Comparison of ENCODE assay signal across 11 cellular contexts in the genomic region with DNA sequence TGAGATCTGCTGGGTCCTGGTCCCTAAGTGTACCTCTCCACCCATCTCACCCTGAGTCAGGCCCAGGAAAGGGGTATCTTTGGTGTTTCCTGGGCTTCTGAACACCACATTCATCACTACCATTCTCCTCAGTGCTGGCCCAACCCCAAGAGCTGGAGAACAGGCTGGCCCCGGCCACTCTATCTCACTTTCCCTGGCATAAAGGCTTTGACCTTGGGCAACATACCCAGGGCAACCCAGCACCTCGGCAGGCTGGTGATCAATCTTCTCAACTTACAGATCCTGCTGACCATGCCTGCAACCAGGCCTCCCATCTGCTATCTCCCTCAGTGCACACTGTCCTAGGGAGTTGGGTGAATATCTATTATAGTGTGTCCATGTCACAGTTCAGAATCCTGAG. TPM values are rescaled to one million over a fixed set of nuclear protein-coding genes. Genes with fewer than 3 reads are reported as not detected.
DNase-seq lines count a peak whose midpoint lies in the region; ATAC-seq, FAIRE-seq and TF ChIP-seq lines count a peak whose summit lies in the region.
"Had no signal": no experiment of that assay in that cellular context is flagged by ENCODE, and none has a peak within 500 bp of the region (broad histone marks: within the 10 kb centered on the region; RNA-seq: fewer than 3 reads in every experiment).

No MANE protein-coding gene starts in this region.

- no peaks in the 10 kb centered on the region for H3K27me3 Mint-ChIP-seq in activated naive CD8-positive, alpha-beta T cell
- no peaks in the 10 kb centered on the region for H3K27me3 Mint-ChIP-seq in stimulated activated naive CD8-positive, alpha-beta T cell treated with anti-CD3 and anti-CD28 coated beads, Interleukin-15, amount 100 ng/mL, for 72 hours

- H3K18ac ChIP-seq in IMR-90 (ENCODE audit: low read depth, low read length): no peak overlapping the region; the same call in 1 of the 2 replicates

- H3K9me3 ChIP-seq in IMR-90 (ENCODE audit: control insufficient read depth, insufficient read depth, low read length) (no peaks in the 10 kb centered on the region), kidney (ENCODE audit: control insufficient read depth in 1 of 2, low read length in 2 of 2) (no peaks in the 10 kb centered on the region)

- no peaks in the 10 kb centered on the region for H4K20me1 ChIP-seq in IMR-90 (ENCODE audit: insufficient read depth, low read length)

- POLR2A ChIA-PET in IMR-90 (lab: Charles Lee; ENCODE audit: unreplicated experiment): no interaction called here

- H3K27ac ChIP-seq in IMR-90 (ENCODE audit: insufficient read depth, low read length) (no peak overlapping the region), kidney (ENCODE audit: low read depth in 2 of 2, low read length in 2 of 2) (peak overlapping the region in 1 of 2 donors; percentile 59)

- ATAC-seq in IMR-90 (ENCODE audit: low read depth): no peak
- ATAC-seq in stimulated activated naive CD8-positive, alpha-beta T cell treated with anti-CD3 and anti-CD28 coated beads, Interleukin-15, amount 100 ng/mL, for 72 hours: no peak

- H2AK5ac ChIP-seq in IMR-90 (ENCODE audit: low read depth, low read length): peak overlapping the region; percentile 88

- peak overlapping the region; percentile 64; the same call in 1 of the 2 replicates for H4K5ac ChIP-seq in IMR-90 (ENCODE audit: low read depth, low read length)

- DNase-seq in IMR-90 (no peak), kidney (peak; percentile 48), ureter (ENCODE audit: low spot score) (no peak), AG20443 (ENCODE audit: low spot score) (no peak), middle frontal gyrus (ENCODE audit: extremely low spot score, low spot score) (no peak), AG08395 (ENCODE audit: low spot score) (no peak)
- DNase-seq in stimulated activated naive CD8-positive, alpha-beta T cell treated with anti-CD3 and anti-CD28 coated beads, Interleukin-15, amount 100 ng/mL, for 72 hours: no peak
- DNase-seq: Kasumi-1, NCI-H524 treated with DMSO at 0.1 percent for 48 hours had no signal

- peak overlapping the region; percentile 75 to 84; a peak in 2 of 4 replicates for H4K8ac ChIP-seq in IMR-90 (ENCODE audit: low read depth in 2 of 2, low read length in 2 of 2)

- H3K36me3 ChIP-seq in IMR-90 (ENCODE audit: control insufficient read depth, insufficient read depth, low read length) (no peaks in the 10 kb centered on the region), kidney (ENCODE audit: control insufficient read depth in 1 of 2, insufficient read depth in 2 of 2, low read length in 2 of 2) (no peaks in the 10 kb centered on the region)

- peak overlapping the region; percentile 72 for H3K4ac ChIP-seq in IMR-90 (ENCODE audit: low read depth, low read length)

- peaks cover 78% of the 10 kb centered on the region for H3K4me1 Mint-ChIP-seq in activated naive CD8-positive, alpha-beta T cell (ENCODE audit: low read depth)
- H3K4me1 Mint-ChIP-seq in stimulated activated naive CD8-positive, alpha-beta T cell treated with anti-CD3 and anti-CD28 coated beads, Interleukin-15, amount 100 ng/mL, for 72 hours: peaks cover 86% of the 10 kb centered on the region

- TF ChIP-seq CTCF in IMR-90 (conservative IDR thresholded peaks at IDR 0.05; ENCODE audit: low read depth, low read length) (no peak), kidney (IDR thresholded peaks at IDR 0.05; ENCODE audit: borderline replicate concordance, extremely low read depth, insufficient read depth) (no peak)

- H2BK15ac ChIP-seq in IMR-90 (ENCODE audit: low read depth, low read length): peak overlapping the region; percentile 82; the same call in 2 of the 3 replicates

- WGBS in IMR-90 (ENCODE audit: extremely low coverage in 2 of 2, insufficient read length in 1 of 2), 2 experiments: no CpG with 5 or more reads among the region's 2 CpGs

- H3K27me3 ChIP-seq in IMR-90 (ENCODE audit: control insufficient read depth, insufficient read depth, low read length): no peaks in the 10 kb centered on the region

- no peak overlapping the region for H3K14ac ChIP-seq in IMR-90 (replicated peaks; ENCODE audit: low read depth, low read length)

- peaks cover 8% of the 10 kb centered on the region for H3K36me3 Mint-ChIP-seq in activated naive CD8-positive, alpha-beta T cell

- peak overlapping the region; percentile 72 for H4K91ac ChIP-seq in IMR-90 (ENCODE audit: insufficient read depth, low read depth, low read length)

- no peak for TF ChIP-seq RAD21 in IMR-90 (IDR thresholded peaks at IDR 0.05; ENCODE audit: low read length)

- 0 out of 2 replicates have a peak overlapping the region, but pooled peaks have one; percentile 9 for H3K23ac ChIP-seq in IMR-90 (ENCODE audit: low read depth, low read length)

- intact Hi-C loops in IMR-90 (cut with micrococcal nuclease): loop anchor here (5.0 kb wide), 1 partner anchor 74 kb away; no protein-coding TSS in a partner anchor
- intact Hi-C loops in kidney (cut with DNase I): no loop called here

- no peak for FAIRE-seq in kidney (lab: Jason Lieb, UNC)
- FAIRE-seq: urothelium cell line had no signal

- dilution Hi-C loops in IMR-90 (cut with HindIII; ENCODE audit: low sequenced_read_pairs, unreplicated experiment): no loop called here

- CTCF ChIA-PET in IMR-90 (lab: Yijun Ruan, JAX): no interaction called here

- H3K27ac Mint-ChIP-seq in activated naive CD8-positive, alpha-beta T cell: peak overlapping the region; percentile 98
- H3K27ac Mint-ChIP-seq in stimulated activated naive CD8-positive, alpha-beta T cell treated with anti-CD3 and anti-CD28 coated beads, Interleukin-15, amount 100 ng/mL, for 72 hours: peak overlapping the region; percentile 87 to 96

- H2BK120ac ChIP-seq in IMR-90 (ENCODE audit: low read depth, low read length): peak overlapping the region; percentile 91; the same call in 1 of the 2 replicates

- H3K4me2 ChIP-seq in IMR-90 (ENCODE audit: low read depth, low read length): no peak overlapping the region

- peaks cover 6 to 23% of the 10 kb centered on the region in 2 experiments; a peak in 2 of 4 replicates for H3K79me1 ChIP-seq in IMR-90 (ENCODE audit: low read depth in 1 of 2, low read length in 2 of 2)

- H2BK5ac ChIP-seq in IMR-90 (ENCODE audit: low read depth, low read length, poor library complexity, severe bottlenecking): no peak overlapping the region

- H3K4me3 Mint-ChIP-seq in activated naive CD8-positive, alpha-beta T cell: peak overlapping the region; percentile 94
- peak overlapping the region; percentile 80 to 83 for H3K4me3 Mint-ChIP-seq in stimulated activated naive CD8-positive, alpha-beta T cell treated with anti-CD3 and anti-CD28 coated beads, Interleukin-15, amount 100 ng/mL, for 72 hours

- H3K4me1 ChIP-seq in IMR-90 (ENCODE audit: control insufficient read depth, insufficient read depth, low read length) (peaks cover 50% of the 10 kb centered on the region), kidney (ENCODE audit: control insufficient read depth in 1 of 2, insufficient read depth in 1 of 2, low read depth in 1 of 2, low read length in 2 of 2) (peaks cover 21 to 65% of the 10 kb centered on the region in 2 donors)

- H3K9ac ChIP-seq in IMR-90 (ENCODE audit: low read depth, low read length) (no peak overlapping the region), kidney (ENCODE audit: low read length in 2 of 2) (peak overlapping the region in 1 of 2 donors; percentile 81)

- peak overlapping the region; percentile 59; the same call in 1 of the 2 replicates for H2BK20ac ChIP-seq in IMR-90 (ENCODE audit: low read depth, low read length)

- in situ Hi-C loops in IMR-90 (cut with MboI; ENCODE audit: low sequenced_read_pairs): no loop called here

- H3K9me1 ChIP-seq in IMR-90 (ENCODE audit: insufficient read depth, low read length): peaks cover 41% of the 10 kb centered on the region

- no peak overlapping the region for H2AFZ ChIP-seq in IMR-90 (replicated peaks; ENCODE audit: low read length, poor library complexity)

- H3K4me3 ChIP-seq in IMR-90 (ENCODE audit: insufficient read depth, low read depth, low read length) (no peak overlapping the region), kidney (ENCODE audit: low read length in 2 of 2) (peak overlapping the region; percentile 3 to 66)

- BruUV-seq in IMR-90 (replicated peaks; lab: Mats Ljungman, UMichigan): no TSS peak

- no peaks in the 10 kb centered on the region for H3K9me3 Mint-ChIP-seq in activated naive CD8-positive, alpha-beta T cell (ENCODE audit: low read depth)
- H3K9me3 Mint-ChIP-seq in stimulated activated naive CD8-positive, alpha-beta T cell treated with anti-CD3 and anti-CD28 coated beads, Interleukin-15, amount 100 ng/mL, for 72 hours: no peaks in the 10 kb centered on the region

- H2AK9ac ChIP-seq in IMR-90 (replicated peaks; ENCODE audit: low read depth, low read length, poor library complexity): no peak overlapping the region

- TF ChIP-seq POLR2A in IMR-90 (IDR thresholded peaks at IDR 0.05; ENCODE audit: low read depth, low read length): no peak

- H3K56ac ChIP-seq in IMR-90 (ENCODE audit: extremely low read depth, insufficient read depth, low read length): no peak overlapping the region

TF ChIP-seq in IMR-90, 13 proteins besides CTCF, POLR2A, EP300 and RAD21:
- TF ChIP-seq MXI1 (IDR thresholded peaks at IDR 0.05; ENCODE audit: borderline replicate concordance, low read depth, low read length): no peak
- no peak for TF ChIP-seq CHD1 (IDR thresholded peaks at IDR 0.05; ENCODE audit: low read depth, low read length)
- TF ChIP-seq, protein P1, sequence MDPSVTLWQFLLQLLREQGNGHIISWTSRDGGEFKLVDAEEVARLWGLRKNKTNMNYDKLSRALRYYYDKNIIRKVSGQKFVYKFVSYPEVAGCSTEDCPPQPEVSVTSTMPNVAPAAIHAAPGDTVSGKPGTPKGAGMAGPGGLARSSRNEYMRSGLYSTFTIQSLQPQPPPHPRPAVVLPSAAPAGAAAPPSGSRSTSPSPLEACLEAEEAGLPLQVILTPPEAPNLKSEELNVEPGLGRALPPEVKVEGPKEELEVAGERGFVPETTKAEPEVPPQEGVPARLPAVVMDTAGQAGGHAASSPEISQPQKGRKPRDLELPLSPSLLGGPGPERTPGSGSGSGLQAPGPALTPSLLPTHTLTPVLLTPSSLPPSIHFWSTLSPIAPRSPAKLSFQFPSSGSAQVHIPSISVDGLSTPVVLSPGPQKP (IDR thresholded peaks at IDR 0.05; ENCODE audit: borderline replicate concordance, low read depth, low read length): no peak

RNA-seq across cellular contexts. Expression of gene VSIR, which starts 2.1 kb away (rescaled TPM):
- 5.0 and 5.3 TPM in 2 replicates for total RNA-seq in IMR-90 (2012; rRNA removed)
- polyA plus RNA-seq in IMR-90 (2012; rRNA removed): 23.8 and 25.1 TPM in 2 replicates
- 17.6 and 24.1 TPM in 2 replicates for polyA plus RNA-seq in IMR-90 (2012; cell fraction: cytosol; rRNA removed)
- polyA plus RNA-seq in IMR-90 (2012; cell fraction: nucleus; rRNA removed; ENCODE audit: low replicate concordance): 10.6 and 25.6 TPM in 2 replicates
- 66.6 TPM for total RNA-seq in kidney
- polyA plus RNA-seq in kidney (ENCODE audit: insufficient read depth, low read depth, low replicate concordance): 32.1 TPM
- total RNA-seq in ureter: 65.6 TPM

RNA-seq across cellular contexts. Expression of gene C10orf105, which starts 51.6 kb away (rescaled TPM):
- total RNA-seq in IMR-90 (2012; rRNA removed) (under 0.01 TPM in 1 of 2 replicates, not detected in the other), kidney (0.35 TPM), ureter (0.34 TPM)
- polyA plus RNA-seq in IMR-90 (2012; rRNA removed) (not detected in 2 replicates), kidney (ENCODE audit: insufficient read depth, low read depth, low replicate concordance) (not detected)
- not detected in 2 replicates for polyA plus RNA-seq in IMR-90 (2012; cell fraction: cytosol; rRNA removed)
- polyA plus RNA-seq in IMR-90 (2012; cell fraction: nucleus; rRNA removed; ENCODE audit: low replicate concordance): not detected in 2 replicates

Comparison
In these comparisons a context has a peak if more than half of its experiments do, and no peak if none do; other contexts are left out.
1. RNA of gene VSIR, which starts 2.1 kb away (total RNA-seq): 66.6 TPM in kidney (single experiment) and 65.6 TPM in ureter (single experiment); 5.0 to 5.3 TPM in IMR-90; every median in the first group is over 10 times any median in the second.